In genomic region chr20:46640536-46641311, GRCh38 we compare ENCODE assay signal across 1 cellular context.
TF ChIP-seq lines count a peak whose summit lies in the region.

No MANE protein-coding gene starts in this region.

TF ChIP-seq in HepG2, 621 proteins besides CTCF, POLR2A, EP300 and RAD21 (continued from another document and continues in another):
- peak; percentile 82 for TF ChIP-seq ESRRA (CRISPR knock-in tag; IDR thresholded peaks at IDR 0.05; ENCODE audit: low read depth)
- TF ChIP-seq MAFF (IDR thresholded peaks at IDR 0.05; ENCODE audit: low read depth, low read length) = 0 out of 2 replicates have a peak, but pooled peaks have one; percentile 21
- TF ChIP-seq ISX (CRISPR knock-in tag; conservative IDR thresholded peaks at IDR 0.05) = no peak
- TF ChIP-seq NFAT5 (CRISPR knock-in tag; IDR thresholded peaks at IDR 0.05) = peak; percentile 76; the same call in 1 of the 2 replicates
- no peak for TF ChIP-seq TOE1 (CRISPR knock-in tag; IDR thresholded peaks at IDR 0.05)
- no peak for TF ChIP-seq RFXANK (CRISPR knock-in tag; IDR thresholded peaks at IDR 0.05)
- TF ChIP-seq ZNF761 (CRISPR knock-in tag; conservative IDR thresholded peaks at IDR 0.05) = no peak
- TF ChIP-seq DNMT3B (CRISPR knock-in tag; conservative IDR thresholded peaks at IDR 0.05) = no peak; the same call in 1 of the 2 replicates
- TF ChIP-seq SIN3A (IDR thresholded peaks at IDR 0.05; ENCODE audit: borderline replicate concordance, low read depth, low read length) = no peak
- TF ChIP-seq SMARCE1 (IDR thresholded peaks at IDR 0.05; ENCODE audit: borderline replicate concordance) = no peak
- TF ChIP-seq TFAP4 (IDR thresholded peaks at IDR 0.05; ENCODE audit: borderline replicate concordance, low read depth) = peak; percentile 95; the same call in 1 of the 2 replicates
- peak; percentile 77; the same call in 1 of the 2 replicates for TF ChIP-seq ZNF543 (CRISPR knock-in tag; IDR thresholded peaks at IDR 0.05)
- no peak for TF ChIP-seq POLR2G (IDR thresholded peaks at IDR 0.05; ENCODE audit: low read depth, low read length)
- no peak for TF ChIP-seq PCBP2 (optimal IDR thresholded peaks at IDR 0.05; ENCODE audit: low read depth, low read length, poor library complexity, severe bottlenecking)
- peak; percentile 36; the same call in 1 of the 2 replicates for TF ChIP-seq ZFP91 (CRISPR knock-in tag; IDR thresholded peaks at IDR 0.05; ENCODE audit: borderline replicate concordance)
- no peak for TF ChIP-seq ZNF850 (CRISPR knock-in tag; conservative IDR thresholded peaks at IDR 0.05)
- TF ChIP-seq TBX3 (IDR thresholded peaks at IDR 0.05; ENCODE audit: borderline replicate concordance) = peak; percentile 42; the same call in 1 of the 2 replicates
- no peak for TF ChIP-seq LRRFIP1 (CRISPR knock-in tag; conservative IDR thresholded peaks at IDR 0.05)
- TF ChIP-seq ZNF747 (CRISPR knock-in tag; IDR thresholded peaks at IDR 0.05; ENCODE audit: borderline replicate concordance) = 0 out of 2 replicates have a peak, but pooled peaks have one; percentile 25
- no peak for TF ChIP-seq MTF1 (CRISPR knock-in tag; IDR thresholded peaks at IDR 0.05)
- TF ChIP-seq XBP1 (CRISPR knock-in tag; IDR thresholded peaks at IDR 0.05) = no peak
- TF ChIP-seq NFE2L1 (CRISPR knock-in tag; IDR thresholded peaks at IDR 0.05; ENCODE audit: borderline replicate concordance) = no peak
- TF ChIP-seq GATAD2A (CRISPR knock-in tag; IDR thresholded peaks at IDR 0.05) = peak; percentile 93
- TF ChIP-seq ZNF7 (CRISPR knock-in tag; IDR thresholded peaks at IDR 0.05) = no peak
- no peak for TF ChIP-seq RBFOX2 (IDR thresholded peaks at IDR 0.05; ENCODE audit: low read depth, low read length)
- TF ChIP-seq NPAS2 (CRISPR knock-in tag; IDR thresholded peaks at IDR 0.05; ENCODE audit: borderline replicate concordance) = no peak
- TF ChIP-seq AKNA (CRISPR knock-in tag; IDR thresholded peaks at IDR 0.05; ENCODE audit: borderline replicate concordance) = 0 out of 2 replicates have a peak, but pooled peaks have one; percentile 28
- TF ChIP-seq SP5 (CRISPR knock-in tag; IDR thresholded peaks at IDR 0.05; ENCODE audit: borderline replicate concordance, low read depth) = peak; percentile 38; the same call in 1 of the 2 replicates
- no peak for TF ChIP-seq ZBTB1 (CRISPR knock-in tag; IDR thresholded peaks at IDR 0.05; ENCODE audit: borderline replicate concordance)
- TF ChIP-seq E2F1 (CRISPR knock-in tag; IDR thresholded peaks at IDR 0.05) = no peak
- no peak for TF ChIP-seq ZNF775 (CRISPR knock-in tag; IDR thresholded peaks at IDR 0.05; ENCODE audit: borderline replicate concordance)
- 0 out of 2 replicates have a peak, but pooled peaks have one; percentile 35 for TF ChIP-seq ZNF878 (CRISPR knock-in tag; IDR thresholded peaks at IDR 0.05)
- TF ChIP-seq ZNF414 (CRISPR knock-in tag; IDR thresholded peaks at IDR 0.05) = peak; percentile 96
- no peak for TF ChIP-seq MBNL3 (CRISPR knock-in tag; conservative IDR thresholded peaks at IDR 0.05)
- peak; percentile 32; the same call in 1 of the 2 replicates for TF ChIP-seq ZNF784 (CRISPR knock-in tag; IDR thresholded peaks at IDR 0.05; ENCODE audit: borderline replicate concordance)
- no peak for TF ChIP-seq ZNF879 (CRISPR knock-in tag; IDR thresholded peaks at IDR 0.05)
- no peak for TF ChIP-seq ZNF253 (CRISPR knock-in tag; IDR thresholded peaks at IDR 0.05; ENCODE audit: borderline replicate concordance)
- no peak for TF ChIP-seq ZNF562 (CRISPR knock-in tag; IDR thresholded peaks at IDR 0.05; ENCODE audit: borderline replicate concordance)
- peak; percentile 82; the same call in 1 of the 2 replicates for TF ChIP-seq RCOR2 (CRISPR knock-in tag; IDR thresholded peaks at IDR 0.05)
